10 cellular contexts compared by ENCODE assay signal in genomic region chr9:21031818-21032203, GRCh38. TPM values are rescaled to one million over a fixed set of nuclear protein-coding genes. Genes with fewer than 3 reads are reported as not detected.
A peak's percentile ranks its signal among the peaks of the same experiment; 100 is the strongest.
DNase-seq lines count a peak whose midpoint lies in the region; ATAC-seq, FAIRE-seq and TF ChIP-seq lines count a peak whose summit lies in the region.
"Had no signal": no experiment of that assay in that cellular context is flagged by ENCODE, and none has a peak within 500 bp of the region (broad histone marks: within the 10 kb centered on the region; RNA-seq: fewer than 3 reads in every experiment).

No MANE protein-coding gene starts in this region.

- peak overlapping the region; percentile 72 for H3K27ac Mint-ChIP-seq in T-helper 2 cell treated with Interferon-gamma antibody and Interleukin-4, amounts not matched to agents 5 μg/mL and 100 μg/mL, for 36 hours
- no peak overlapping the region for H3K27ac Mint-ChIP-seq in astrocyte (ENCODE audit: unreplicated experiment)

- H2AFZ ChIP-seq in astrocyte (ENCODE audit: low read depth, low read length) = peak overlapping the region; percentile 90

- FAIRE-seq in astrocyte (lab: Jason Lieb, UNC) = no peak

- intact Hi-C loops in left lung (cut with DNase I) = no loop called here

- H3K27ac ChIP-seq in astrocyte (ENCODE audit: low read depth, low read length) (no peak overlapping the region), left lung (peak overlapping the region; percentile 84 to 94), temporal lobe (ENCODE audit: low read depth, low read length) (peak overlapping the region; percentile 14)

- H3K4me3 ChIP-seq in astrocyte (ENCODE audit: insufficient read depth, low read depth, low read length) (peak overlapping the region; percentile 49), left lung (peak overlapping the region; percentile 49 to 65)

- ATAC-seq in left lung (no peak), HG03196 (IDR thresholded peaks at IDR 0.05; ENCODE audit: unreplicated experiment) (no peak)

- H3K9me3 ChIP-seq in astrocyte (ENCODE audit: insufficient read depth, low read depth, low read length) (no peaks in the 10 kb centered on the region), left lung (no peaks in the 10 kb centered on the region)

- no peak for DNase-seq in T-helper 2 cell treated with Interferon-gamma antibody and Interleukin-4, amounts not matched to agents 5 μg/mL and 100 μg/mL, for 36 hours (ENCODE audit: low spot score)
- DNase-seq in T-helper 2 cell (no peak), astrocyte (ENCODE audit: low read depth) (no peak), left lung (no peak), D341Med (ENCODE audit: low spot score) (no peak), activated gamma-delta T cell (lab: John Stamatoyannopoulos, UW) (no peak)
- DNase-seq: 8988T, NCI-H1048 had no signal

- peaks cover 20% of the 10 kb centered on the region for H3K36me3 Mint-ChIP-seq in T-helper 2 cell treated with Interferon-gamma antibody and Interleukin-4, amounts not matched to agents 5 μg/mL and 100 μg/mL, for 36 hours (ENCODE audit: low read depth)
- no peaks in the 10 kb centered on the region for H3K36me3 Mint-ChIP-seq in astrocyte (ENCODE audit: low read depth, unreplicated experiment)

- H3K4me1 ChIP-seq in astrocyte (ENCODE audit: insufficient read depth, low read length) (peaks cover 17% of the 10 kb centered on the region), left lung (peaks cover 11 to 41% of the 10 kb centered on the region in 2 donors)

- TF ChIP-seq CTCF in astrocyte (IDR thresholded peaks at IDR 0.05; ENCODE audit: insufficient read depth, low read depth, low read length) = no peak
- TF ChIP-seq CTCF in left lung (IDR thresholded peaks at IDR 0.05) = no peak

- no peaks in the 10 kb centered on the region for H4K20me1 ChIP-seq in astrocyte (ENCODE audit: insufficient read depth, low read length)

- H3K4me3 Mint-ChIP-seq in T-helper 2 cell treated with Interferon-gamma antibody and Interleukin-4, amounts not matched to agents 5 μg/mL and 100 μg/mL, for 36 hours = peak overlapping the region; percentile 59
- H3K4me3 Mint-ChIP-seq in astrocyte (ENCODE audit: unreplicated experiment) = peak overlapping the region; percentile 67

- peaks cover 16% of the 10 kb centered on the region for H3K4me1 Mint-ChIP-seq in T-helper 2 cell treated with Interferon-gamma antibody and Interleukin-4, amounts not matched to agents 5 μg/mL and 100 μg/mL, for 36 hours (ENCODE audit: low read depth)
- H3K4me1 Mint-ChIP-seq in astrocyte (ENCODE audit: low read depth, unreplicated experiment) = peaks cover 10% of the 10 kb centered on the region

- H3K27me3 ChIP-seq in astrocyte (ENCODE audit: insufficient read depth, low read length) (no peaks in the 10 kb centered on the region), left lung (no peaks in the 10 kb centered on the region)

- H3K36me3 ChIP-seq in astrocyte (ENCODE audit: insufficient read depth, low read length) (no peaks in the 10 kb centered on the region), left lung (no peaks in the 10 kb centered on the region)

- no peaks in the 10 kb centered on the region for H3K9me3 Mint-ChIP-seq in T-helper 2 cell treated with Interferon-gamma antibody and Interleukin-4, amounts not matched to agents 5 μg/mL and 100 μg/mL, for 36 hours
- H3K9me3 Mint-ChIP-seq in astrocyte (ENCODE audit: unreplicated experiment) = no peaks in the 10 kb centered on the region

- peaks cover 2% of the 10 kb centered on the region for H3K27me3 Mint-ChIP-seq in T-helper 2 cell treated with Interferon-gamma antibody and Interleukin-4, amounts not matched to agents 5 μg/mL and 100 μg/mL, for 36 hours (ENCODE audit: low read depth)
- H3K27me3 Mint-ChIP-seq in astrocyte (ENCODE audit: low read depth, unreplicated experiment) = peaks cover 3% of the 10 kb centered on the region

- H3K9ac ChIP-seq in astrocyte (ENCODE audit: low read length) = peak overlapping the region; percentile 39

- H3K4me2 ChIP-seq in astrocyte (ENCODE audit: low read length) = peak overlapping the region; percentile 81

- H3K79me2 ChIP-seq in astrocyte (ENCODE audit: insufficient read depth, low read length) = no peaks in the 10 kb centered on the region

RNA-seq across cellular contexts. Expression of gene HACD4, which starts 0.4 kb away (rescaled TPM):
- total RNA-seq in astrocyte (1.9 and 2.1 TPM in 2 replicates), left lung (1 to 10 TPM; 6.3 to 8.4 TPM), temporal lobe (0.49 TPM)

RNA-seq across cellular contexts. Expression of gene IFNB1, which starts 45.9 kb away (rescaled TPM):
- total RNA-seq in astrocyte (2.5 and 3.2 TPM in 2 replicates), left lung (not detected), temporal lobe (not detected)
